ENCODE assay signal across 1 cellular context in the genomic region with DNA sequence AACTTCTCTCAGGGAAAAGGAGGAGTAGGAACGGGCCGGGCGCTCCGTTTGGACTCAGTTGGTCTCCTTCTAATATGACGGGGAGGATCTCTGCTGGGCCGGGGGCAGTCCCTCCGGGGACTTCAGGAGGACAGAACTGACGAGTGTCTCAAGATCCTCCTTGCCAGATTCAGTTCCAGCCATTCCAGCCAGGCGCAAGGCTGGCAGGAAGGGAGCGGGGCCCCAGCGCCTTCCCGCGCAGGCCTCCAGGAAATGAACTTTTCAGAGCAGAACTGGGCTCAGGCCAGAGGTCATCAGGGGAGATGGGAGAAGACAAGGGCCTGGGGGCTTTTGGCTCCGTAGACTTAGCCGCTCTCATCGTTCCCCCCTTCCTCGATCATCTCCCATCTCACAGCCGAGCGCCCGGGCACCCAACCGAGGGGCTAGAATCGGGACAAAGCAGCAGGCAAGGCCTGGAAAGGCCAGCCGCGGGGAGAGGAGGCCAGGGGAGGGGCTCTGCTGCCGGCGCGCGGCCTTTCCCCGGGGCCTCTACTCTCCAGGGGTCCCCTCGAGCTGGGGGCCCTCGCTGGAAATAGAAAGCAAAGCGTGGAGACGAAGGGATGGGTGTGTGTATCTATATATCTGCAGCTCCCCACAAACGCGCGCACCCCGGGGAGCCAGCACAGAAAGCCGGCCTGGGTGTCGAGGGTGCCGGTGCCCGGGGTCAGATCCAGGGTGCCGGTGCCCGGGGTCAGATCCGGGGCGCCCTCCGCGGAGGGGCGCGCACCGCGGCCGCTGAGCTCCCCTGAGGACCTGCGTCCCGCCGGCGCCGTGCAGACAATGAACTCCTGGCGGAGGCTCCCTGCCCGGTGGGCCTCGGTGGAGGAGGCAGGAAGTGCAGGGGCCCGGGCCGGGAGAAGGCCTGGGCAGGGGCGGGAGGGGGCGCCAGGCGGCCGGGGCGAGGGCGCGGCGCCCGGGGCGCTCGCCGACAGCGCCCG.
TF ChIP-seq lines count a peak whose summit lies in the region.

No MANE protein-coding gene starts in this region.

TF ChIP-seq in SK-N-SH treated with all-trans-retinoic acid at 6 μM for 48 hours, 23 proteins besides CTCF, POLR2A, EP300 and RAD21 (continued from another document):
- TF ChIP-seq, protein P1, sequence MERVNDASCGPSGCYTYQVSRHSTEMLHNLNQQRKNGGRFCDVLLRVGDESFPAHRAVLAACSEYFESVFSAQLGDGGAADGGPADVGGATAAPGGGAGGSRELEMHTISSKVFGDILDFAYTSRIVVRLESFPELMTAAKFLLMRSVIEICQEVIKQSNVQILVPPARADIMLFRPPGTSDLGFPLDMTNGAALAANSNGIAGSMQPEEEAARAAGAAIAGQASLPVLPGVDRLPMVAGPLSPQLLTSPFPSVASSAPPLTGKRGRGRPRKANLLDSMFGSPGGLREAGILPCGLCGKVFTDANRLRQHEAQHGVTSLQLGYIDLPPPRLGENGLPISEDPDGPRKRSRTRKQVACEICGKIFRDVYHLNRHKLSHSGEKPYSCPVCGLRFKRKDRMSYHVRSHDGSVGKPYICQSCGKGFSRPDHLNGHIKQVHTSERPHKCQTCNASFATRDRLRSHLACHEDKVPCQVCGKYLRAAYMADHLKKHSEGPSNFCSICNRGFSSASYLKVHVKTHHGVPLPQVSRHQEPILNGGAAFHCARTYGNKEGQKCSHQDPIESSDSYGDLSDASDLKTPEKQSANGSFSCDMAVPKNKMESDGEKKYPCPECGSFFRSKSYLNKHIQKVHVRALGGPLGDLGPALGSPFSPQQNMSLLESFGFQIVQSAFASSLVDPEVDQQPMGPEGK (CRISPR knock-in tag; IDR thresholded peaks at IDR 0.05; ENCODE audit: borderline replicate concordance), result no peak
